1 cellular context compared by ENCODE assay signal in the genomic region with DNA sequence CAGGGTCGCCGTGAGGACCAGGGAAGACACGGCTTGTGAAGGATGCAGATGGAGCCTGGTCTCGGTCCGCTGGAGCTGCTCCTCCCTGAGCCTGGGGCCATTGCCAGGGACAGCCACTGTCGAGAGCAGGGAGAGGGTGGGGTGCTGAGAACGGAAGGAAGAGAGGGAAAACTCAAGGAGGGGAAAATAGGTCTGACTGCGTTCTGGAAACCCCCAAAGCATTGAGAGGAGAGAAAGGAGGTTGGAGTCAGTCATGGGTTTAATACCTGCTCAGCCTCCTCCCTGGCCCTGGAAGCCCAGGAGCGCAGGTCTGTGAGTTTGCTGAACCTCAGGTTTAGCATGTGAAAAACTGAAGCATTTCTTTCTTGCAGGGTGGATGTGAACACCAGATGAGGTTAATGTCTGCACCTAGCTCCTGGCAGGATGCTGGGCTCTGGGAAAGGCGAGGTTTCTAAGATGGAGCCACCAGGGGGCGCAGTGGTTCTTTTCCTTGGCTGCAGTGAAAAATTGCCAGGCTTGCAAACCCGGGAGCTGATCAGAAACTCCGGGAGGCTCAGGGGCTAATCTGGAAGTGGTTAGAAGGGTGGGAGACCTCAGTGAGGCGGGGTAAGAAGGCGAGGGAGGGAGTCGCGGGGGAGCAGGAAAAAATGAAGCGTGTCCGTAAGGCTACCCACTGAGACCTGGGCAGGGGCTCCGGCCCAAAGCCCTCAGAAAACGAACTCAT.
TF ChIP-seq lines count a peak whose summit lies in the region.

No MANE protein-coding gene starts in this region.

TF ChIP-seq in HepG2, 621 proteins besides CTCF, POLR2A, EP300 and RAD21 (continued from another document):
- TF ChIP-seq, protein P1, sequence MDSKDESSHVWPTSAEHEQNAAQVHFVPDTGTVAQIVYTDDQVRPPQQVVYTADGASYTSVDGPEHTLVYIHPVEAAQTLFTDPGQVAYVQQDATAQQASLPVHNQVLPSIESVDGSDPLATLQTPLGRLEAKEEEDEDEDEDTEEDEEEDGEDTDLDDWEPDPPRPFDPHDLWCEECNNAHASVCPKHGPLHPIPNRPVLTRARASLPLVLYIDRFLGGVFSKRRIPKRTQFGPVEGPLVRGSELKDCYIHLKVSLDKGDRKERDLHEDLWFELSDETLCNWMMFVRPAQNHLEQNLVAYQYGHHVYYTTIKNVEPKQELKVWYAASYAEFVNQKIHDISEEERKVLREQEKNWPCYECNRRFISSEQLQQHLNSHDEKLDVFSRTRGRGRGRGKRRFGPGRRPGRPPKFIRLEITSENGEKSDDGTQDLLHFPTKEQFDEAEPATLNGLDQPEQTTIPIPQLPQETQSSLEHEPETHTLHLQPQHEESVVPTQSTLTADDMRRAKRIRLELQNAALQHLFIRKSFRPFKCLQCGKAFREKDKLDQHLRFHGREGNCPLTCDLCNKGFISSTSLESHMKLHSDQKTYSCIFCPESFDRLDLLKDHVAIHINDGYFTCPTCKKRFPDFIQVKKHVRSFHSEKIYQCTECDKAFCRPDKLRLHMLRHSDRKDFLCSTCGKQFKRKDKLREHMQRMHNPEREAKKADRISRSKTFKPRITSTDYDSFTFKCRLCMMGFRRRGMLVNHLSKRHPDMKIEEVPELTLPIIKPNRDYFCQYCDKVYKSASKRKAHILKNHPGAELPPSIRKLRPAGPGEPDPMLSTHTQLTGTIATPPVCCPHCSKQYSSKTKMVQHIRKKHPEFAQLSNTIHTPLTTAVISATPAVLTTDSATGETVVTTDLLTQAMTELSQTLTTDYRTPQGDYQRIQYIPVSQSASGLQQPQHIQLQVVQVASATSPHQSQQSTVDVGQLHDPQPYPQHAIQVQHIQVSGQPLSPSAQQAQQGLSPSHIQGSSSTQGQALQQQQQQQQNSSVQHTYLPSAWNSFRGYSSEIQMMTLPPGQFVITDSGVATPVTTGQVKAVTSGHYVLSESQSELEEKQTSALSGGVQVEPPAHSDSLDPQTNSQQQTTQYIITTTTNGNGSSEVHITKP (CRISPR knock-in tag; IDR thresholded peaks at IDR 0.05; ENCODE audit: low read depth): no peak
- TF ChIP-seq, protein P2, sequence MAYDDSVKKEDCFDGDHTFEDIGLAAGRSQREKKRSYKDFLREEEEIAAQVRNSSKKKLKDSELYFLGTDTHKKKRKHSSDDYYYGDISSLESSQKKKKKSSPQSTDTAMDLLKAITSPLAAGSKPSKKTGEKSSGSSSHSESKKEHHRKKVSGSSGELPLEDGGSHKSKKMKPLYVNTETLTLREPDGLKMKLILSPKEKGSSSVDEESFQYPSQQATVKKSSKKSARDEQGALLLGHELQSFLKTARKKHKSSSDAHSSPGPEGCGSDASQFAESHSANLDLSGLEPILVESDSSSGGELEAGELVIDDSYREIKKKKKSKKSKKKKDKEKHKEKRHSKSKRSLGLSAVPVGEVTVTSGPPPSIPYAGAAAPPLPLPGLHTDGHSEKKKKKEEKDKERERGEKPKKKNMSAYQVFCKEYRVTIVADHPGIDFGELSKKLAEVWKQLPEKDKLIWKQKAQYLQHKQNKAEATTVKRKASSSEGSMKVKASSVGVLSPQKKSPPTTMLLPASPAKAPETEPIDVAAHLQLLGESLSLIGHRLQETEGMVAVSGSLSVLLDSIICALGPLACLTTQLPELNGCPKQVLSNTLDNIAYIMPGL (CRISPR knock-in tag; IDR thresholded peaks at IDR 0.05; ENCODE audit: borderline replicate concordance in 1 of 2, low read depth in 1 of 2): peak; percentile 43 to 67; a peak in 3 of 4 replicates
- peak; percentile 24; the same call in 1 of the 3 replicates for TF ChIP-seq MXI1 (IDR thresholded peaks at IDR 0.05; ENCODE audit: borderline replicate concordance, low read depth, low read length)
- TF ChIP-seq, protein P3, sequence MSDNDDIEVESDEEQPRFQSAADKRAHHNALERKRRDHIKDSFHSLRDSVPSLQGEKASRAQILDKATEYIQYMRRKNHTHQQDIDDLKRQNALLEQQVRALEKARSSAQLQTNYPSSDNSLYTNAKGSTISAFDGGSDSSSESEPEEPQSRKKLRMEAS (IDR thresholded peaks at IDR 0.05): 0 out of 2 replicates have a peak, but pooled peaks have one; percentile 9
